Comparison of ENCODE assay signal across 1 cellular context in genomic region chr10:97307866-97308780, GRCh38.
TF ChIP-seq lines count a peak whose summit lies in the region.

No MANE protein-coding gene starts in this region.

TF ChIP-seq in HepG2, 621 proteins besides CTCF, POLR2A, EP300 and RAD21 (continued from another document):
- no peak for TF ChIP-seq SATB2 (CRISPR knock-in tag; IDR thresholded peaks at IDR 0.05)
